In genomic region chr18:55189972-55190371, GRCh38 we compare ENCODE assay signal across 24 cellular contexts.
A peak's percentile ranks its signal among the peaks of the same experiment; 100 is the strongest.
DNase-seq lines count a peak whose midpoint lies in the region; ATAC-seq and TF ChIP-seq lines count a peak whose summit lies in the region.
"Had no signal": no experiment of that assay in that cellular context is flagged by ENCODE, and none has a peak within 500 bp of the region (broad histone marks: within the 10 kb centered on the region; RNA-seq: fewer than 3 reads in every experiment).

No MANE protein-coding gene starts in this region.

- H3K4me1 ChIP-seq in heart left ventricle, result no peaks in the 10 kb centered on the region
- H3K4me1 ChIP-seq: A549, ascending aorta, lower lobe of right lung, upper lobe of left lung had no signal

- no peaks in the 10 kb centered on the region for H3K4me1 Mint-ChIP-seq in activated CD4-positive, alpha-beta T cell treated with anti-CD3 and anti-CD28 coated beads, Interleukin-2, amount 10 ng/mL, durations not matched to agents 24 days and 14 days

- peak; percentile 21 for DNase-seq in activated CD4-positive, alpha-beta T cell treated with anti-CD3 and anti-CD28 coated beads, Interleukin-2, amount 10 ng/mL, durations not matched to agents 24 days and 14 days
- DNase-seq in activated CD4-positive, alpha-beta T cell treated with anti-CD3 and anti-CD28 coated beads, Interleukin-2, amount 50 U/mL, for 1 hour, result no peak
- peak; percentile 26 for DNase-seq in WERI-Rb-1
- DNase-seq in islet precursor cell, result peak; percentile 94
- no peak for DNase-seq in posterior vena cava (ENCODE audit: low spot score)
- DNase-seq in heart left ventricle, result no peak
- no peak for DNase-seq in DMS114 treated with DMSO at 0.1 percent for 48 hours (lab: John Stamatoyannopoulos, UW; ENCODE audit: unreplicated experiment)
- no peak for DNase-seq in activated CD8-positive, alpha-beta memory T cell treated with anti-CD3 and anti-CD28 coated beads, Interleukin-2, amount 50 U/mL, for 48 hours
- DNase-seq: activated CD4-positive, alpha-beta memory T cell treated with anti-CD3 and anti-CD28 coated beads for 36 hours; activated naive CD4-positive, alpha-beta T cell treated with Interleukin-2 at 50 U/mL for 16 hours; cerebellar nuclear complex; DMS153; effector CD8-positive, alpha-beta T cell; lower lobe of right lung; MV-4-11; NCI-H1930; OCI-M1; Right ventricle myocardium superior; stimulated activated CD4-positive, alpha-beta T cell treated with anti-CD3 and anti-CD28 coated beads, Interleukin-2, amount 100 ng/mL, for 48 hours; T-helper 1 cell; upper lobe of left lung had no signal

- TF ChIP-seq CTCF in WERI-Rb-1 (IDR thresholded peaks at IDR 0.05; ENCODE audit: low read depth, low read length), result no peak
- TF ChIP-seq CTCF in heart left ventricle (IDR thresholded peaks at IDR 0.05), result no peak

- H3K9me3 Mint-ChIP-seq in activated CD4-positive, alpha-beta T cell treated with anti-CD3 and anti-CD28 coated beads, Interleukin-2, amount 10 ng/mL, durations not matched to agents 24 days and 14 days, result no peaks in the 10 kb centered on the region
- H3K9me3 Mint-ChIP-seq: activated CD4-positive, alpha-beta memory T cell treated with anti-CD3 and anti-CD28 coated beads for 36 hours had no signal

- ATAC-seq in heart left ventricle, result no peak
- ATAC-seq: A549, lower lobe of right lung had no signal

- H3K27me3 ChIP-seq in WERI-Rb-1 (ENCODE audit: insufficient read depth, low read depth, severe bottlenecking) (no peaks in the 10 kb centered on the region), heart left ventricle (no peaks in the 10 kb centered on the region)
- H3K27me3 ChIP-seq: ascending aorta, upper lobe of left lung had no signal

- H3K4me3 ChIP-seq in WERI-Rb-1 (ENCODE audit: low read depth, low read length), result no peak overlapping the region
- H3K4me3 ChIP-seq in heart left ventricle, result no peak overlapping the region
- H3K4me3 ChIP-seq: A549, ascending aorta, lower lobe of right lung, upper lobe of left lung had no signal

- intact Hi-C loops in activated CD4-positive, alpha-beta T cell treated with anti-CD3 and anti-CD28 coated beads, Interleukin-2, amount 10 ng/mL, durations not matched to agents 24 days and 14 days (cut with micrococcal nuclease), result no loop called here
- intact Hi-C loops in posterior vena cava (cut with DNase I) (no loop called here), heart left ventricle (cut with DNase I) (loop anchor here in 1 of 10 donors (10.0 kb wide), 1 partner anchor 55 kb away; no protein-coding TSS in a partner anchor)

- no peaks in the 10 kb centered on the region for H3K27me3 Mint-ChIP-seq in activated CD4-positive, alpha-beta T cell treated with anti-CD3 and anti-CD28 coated beads, Interleukin-2, amount 10 ng/mL, durations not matched to agents 24 days and 14 days
- H3K27me3 Mint-ChIP-seq: activated CD4-positive, alpha-beta memory T cell treated with anti-CD3 and anti-CD28 coated beads for 36 hours had no signal

- WGBS in heart left ventricle, 4 donors, result 60 to 72% (median 64%) methylated on average over 3 of the region's 3 CpGs

- H3K36me3 ChIP-seq in WERI-Rb-1 (no peaks in the 10 kb centered on the region), heart left ventricle (no peaks in the 10 kb centered on the region)
- H3K36me3 ChIP-seq: ascending aorta, lower lobe of right lung, upper lobe of left lung had no signal

- H3K27ac Mint-ChIP-seq in activated CD4-positive, alpha-beta T cell treated with anti-CD3 and anti-CD28 coated beads, Interleukin-2, amount 10 ng/mL, durations not matched to agents 24 days and 14 days, result no peak overlapping the region
- H3K27ac Mint-ChIP-seq: activated CD4-positive, alpha-beta memory T cell treated with anti-CD3 and anti-CD28 coated beads for 36 hours had no signal

- no peak overlapping the region for H3K4me3 Mint-ChIP-seq in activated CD4-positive, alpha-beta T cell treated with anti-CD3 and anti-CD28 coated beads, Interleukin-2, amount 10 ng/mL, durations not matched to agents 24 days and 14 days
- H3K4me3 Mint-ChIP-seq: activated CD4-positive, alpha-beta memory T cell treated with anti-CD3 and anti-CD28 coated beads for 36 hours had no signal

- TF ChIP-seq POLR2A in heart left ventricle (IDR thresholded peaks at IDR 0.05), result no peak

- H3K27ac ChIP-seq in WERI-Rb-1 (no peak overlapping the region), heart left ventricle (no peak overlapping the region)
- H3K27ac ChIP-seq: A549, ascending aorta, C4-2B, lower lobe of right lung, upper lobe of left lung had no signal

- H3K36me3 Mint-ChIP-seq in activated CD4-positive, alpha-beta T cell treated with anti-CD3 and anti-CD28 coated beads, Interleukin-2, amount 10 ng/mL, durations not matched to agents 24 days and 14 days (ENCODE audit: low read depth), result no peaks in the 10 kb centered on the region
- H3K36me3 Mint-ChIP-seq: activated CD4-positive, alpha-beta memory T cell treated with anti-CD3 and anti-CD28 coated beads for 36 hours had no signal

- H3K9me3 ChIP-seq in WERI-Rb-1 (ENCODE audit: severe bottlenecking) (peaks cover 3% of the 10 kb centered on the region), heart left ventricle (no peaks in the 10 kb centered on the region)
- H3K9me3 ChIP-seq: A549, ascending aorta, lower lobe of right lung, upper lobe of left lung had no signal

Comparison
In these comparisons a context has a peak if more than half of its experiments do, and no peak if none do; other contexts are left out.
1. DNase-seq: peak in activated CD4-positive, alpha-beta T cell treated with anti-CD3 and anti-CD28 coated beads, Interleukin-2, amount 10 ng/mL, durations not matched to agents 24 days and 14 days (single experiment), WERI-Rb-1 (single experiment) and islet precursor cell (single experiment); none in activated CD4-positive, alpha-beta T cell treated with anti-CD3 and anti-CD28 coated beads, Interleukin-2, amount 50 U/mL, for 1 hour (single experiment), posterior vena cava (single experiment), heart left ventricle (0 of 5), DMS114 treated with DMSO at 0.1 percent for 48 hours (single experiment) and activated CD8-positive, alpha-beta memory T cell treated with anti-CD3 and anti-CD28 coated beads, Interleukin-2, amount 50 U/mL, for 48 hours (single experiment).